21 cellular contexts compared by ENCODE assay signal in genomic region chrX:2395261-2395850, GRCh38.
DNase-seq lines count a peak whose midpoint lies in the region; ATAC-seq, FAIRE-seq and TF ChIP-seq lines count a peak whose summit lies in the region.
"Had no signal": no experiment of that assay in that cellular context is flagged by ENCODE, and none has a peak within 500 bp of the region (broad histone marks: within the 10 kb centered on the region; RNA-seq: fewer than 3 reads in every experiment).

No MANE protein-coding gene starts in this region.

- H3K56ac ChIP-seq in IMR-90 (ENCODE audit: extremely low read depth, insufficient read depth, low read length) (no peak overlapping the region), H1 (replicated peaks; ENCODE audit: insufficient read length, low read depth, low read length) (no peak overlapping the region)

- H2AK5ac ChIP-seq in IMR-90 (ENCODE audit: low read depth, low read length): no peak overlapping the region
- H2AK5ac ChIP-seq in H1 (ENCODE audit: low read depth, low read length): 0 out of 2 replicates have a peak overlapping the region, but pooled peaks have one; percentile 53

- no peak overlapping the region for H3K4me3 ChIP-seq in GM23338
- H3K4me3 ChIP-seq in IMR-90 (ENCODE audit: insufficient read depth, low read depth, low read length): no peak overlapping the region
- no peak overlapping the region for H3K4me3 ChIP-seq in H1 (ENCODE audit: extremely low read depth in 1 of 4, insufficient read depth in 2 of 4, low read depth in 3 of 4, low read length in 4 of 4)
- no peak overlapping the region for H3K4me3 ChIP-seq in neural progenitor cell
- H3K4me3 ChIP-seq: SJCRH30 had no signal

- no peak overlapping the region for H3K4ac ChIP-seq in IMR-90 (ENCODE audit: low read depth, low read length)
- no peak overlapping the region for H3K4ac ChIP-seq in H1 (replicated peaks; ENCODE audit: insufficient read length, low read depth, low read length)

- dilution Hi-C loops in IMR-90 (cut with HindIII; ENCODE audit: low sequenced_read_pairs, unreplicated experiment): no loop called here

- BruUV-seq in IMR-90 (replicated peaks; lab: Mats Ljungman, UMichigan): no TSS peak

- CTCF ChIA-PET in IMR-90 (lab: Yijun Ruan, JAX): no interaction called here
- CTCF ChIA-PET in H1 (lab: Charles Lee; ENCODE audit: partially characterized antibody): no interaction called here

- no peak for TF ChIP-seq EP300 in H1 (IDR thresholded peaks at IDR 0.05; ENCODE audit: borderline replicate concordance in 1 of 2, low read depth in 2 of 2, low read length in 2 of 2)

- H3K9ac ChIP-seq in IMR-90 (ENCODE audit: low read depth, low read length): no peak overlapping the region
- no peak overlapping the region for H3K9ac ChIP-seq in H1 (replicated peaks in 1 of 4; ENCODE audit: extremely low read depth in 1 of 4, low read depth in 3 of 4, low read length in 3 of 4)
- no peak overlapping the region for H3K9ac ChIP-seq in neural progenitor cell

- POLR2A ChIA-PET in IMR-90 (lab: Charles Lee; ENCODE audit: unreplicated experiment) (no interaction called here), H1 (lab: Charles Lee; ENCODE audit: partially characterized antibody) (no interaction called here)

- peaks cover 22% of the 10 kb centered on the region; the same call in 1 of the 2 replicates for H3K9me1 ChIP-seq in IMR-90 (ENCODE audit: insufficient read depth, low read length)

- TF ChIP-seq POLR2A in IMR-90 (IDR thresholded peaks at IDR 0.05; ENCODE audit: low read depth, low read length) (no peak), H1 (IDR thresholded peaks at IDR 0.05; ENCODE audit: control extremely low read depth in 1 of 2, low read depth in 2 of 2, low read length in 2 of 2) (no peak)

- WGBS in IMR-90 (ENCODE audit: extremely low coverage in 2 of 2, insufficient read length in 1 of 2), 2 experiments: 0% methylated on average over 1 of the region's 16 CpGs; no CpG with 5 or more reads in 1 of the 2 experiments
- 90% methylated on average over 16 of the region's 16 CpGs; no CpG with 5 or more reads in 1 of the 2 experiments for WGBS in H1 (ENCODE audit: extremely low coverage in 1 of 2, insufficient coverage in 1 of 2, insufficient read length in 1 of 2, insufficient replicate concordance in 2 of 2, low coverage in 1 of 2, low lambda C conversion rate in 2 of 2, missing lambda C conversion rate in 1 of 2), 2 experiments

- no peak overlapping the region for H4K5ac ChIP-seq in IMR-90 (ENCODE audit: low read depth, low read length)
- no peak overlapping the region for H4K5ac ChIP-seq in H1 (ENCODE audit: insufficient read length, low read depth, low read length)

- H4K20me1 ChIP-seq in GM23338 (replicated peaks; ENCODE audit: insufficient read depth) (no peaks in the 10 kb centered on the region; the same call in 1 of the 2 replicates), IMR-90 (ENCODE audit: insufficient read depth, low read length) (peaks cover 7% of the 10 kb centered on the region; the same call in 1 of the 2 replicates), H1 (replicated peaks in 1 of 2; ENCODE audit: control insufficient read depth in 1 of 2, insufficient read depth in 2 of 2, low read length in 2 of 2) (peaks cover 0 to 7% of the 10 kb centered on the region in 2 experiments), neural progenitor cell (ENCODE audit: low read depth) (no peaks in the 10 kb centered on the region)

- peak overlapping the region; percentile 6; the same call in 1 of the 2 replicates for H3K27ac ChIP-seq in GM23338 (ENCODE audit: low read depth)
- H3K27ac ChIP-seq in IMR-90 (ENCODE audit: insufficient read depth, low read length): no peak overlapping the region
- 0 out of 2 replicates have a peak overlapping the region, but pooled peaks have one; percentile 34 for H3K27ac ChIP-seq in H1 (ENCODE audit: low read depth, low read length)
- H3K27ac ChIP-seq in neural progenitor cell: no peak overlapping the region
- H3K27ac ChIP-seq: SJCRH30 had no signal

- ATAC-seq in GM23338 (peak; percentile 19; the same call in 1 of the 3 replicates), IMR-90 (ENCODE audit: low read depth) (no peak), left lobe of liver (no peak), left colon (no peak), HG03280 (IDR thresholded peaks at IDR 0.05; ENCODE audit: unreplicated experiment) (no peak)
- ATAC-seq: PC-3, SK-N-SH treated with all-trans-retinoic acid at 6 μM for 48 hours had no signal

- H3K36me3 ChIP-seq in GM23338 (ENCODE audit: insufficient read depth) (peaks cover 12% of the 10 kb centered on the region), IMR-90 (ENCODE audit: control insufficient read depth, insufficient read depth, low read length) (peaks cover 2% of the 10 kb centered on the region), H1 (ENCODE audit: control insufficient read depth in 2 of 4, insufficient read depth in 4 of 4, low read length in 3 of 4) (peaks cover 0 to 13% (median 7%) of the 10 kb centered on the region in 4 experiments; a peak in 5 of 8 replicates), neural progenitor cell (peaks cover 9% of the 10 kb centered on the region)

- H3K9me3 ChIP-seq in IMR-90 (ENCODE audit: control insufficient read depth, insufficient read depth, low read length) (peaks cover 4% of the 10 kb centered on the region; the same call in 1 of the 2 replicates), H1 (ENCODE audit: insufficient read depth in 2 of 2, low read depth in 1 of 2, low read length in 1 of 2) (peaks cover 5 to 6% of the 10 kb centered on the region in 2 experiments), neural progenitor cell (ENCODE audit: low read depth) (peaks cover 6% of the 10 kb centered on the region)

- H3K9me2 ChIP-seq in GM23338 (ENCODE audit: insufficient read depth): no peaks in the 10 kb centered on the region

- H3K4me3 Mint-ChIP-seq in GM23338 (no peak overlapping the region), neural progenitor cell (no peak overlapping the region)

- H4K8ac ChIP-seq in IMR-90 (ENCODE audit: low read depth in 2 of 2, low read length in 2 of 2) (no peak overlapping the region), H1 (ENCODE audit: extremely low read depth, insufficient read depth, low read length) (no peak overlapping the region)

- H3K27me3 Mint-ChIP-seq in GM23338 (ENCODE audit: insufficient read depth, low read depth, poor library complexity) (peaks cover 4% of the 10 kb centered on the region), neural progenitor cell (ENCODE audit: insufficient read depth, low read depth) (peaks cover 8% of the 10 kb centered on the region)

- H3K27ac Mint-ChIP-seq in GM23338 (0 out of 2 replicates have a peak overlapping the region, but pooled peaks have one; percentile 37), neural progenitor cell (peak overlapping the region; percentile 72)

- H3K79me1 ChIP-seq in IMR-90 (ENCODE audit: low read depth in 1 of 2, low read length in 2 of 2): peaks cover 6 to 42% of the 10 kb centered on the region in 2 experiments
- peaks cover 6% of the 10 kb centered on the region; the same call in 1 of the 2 replicates for H3K79me1 ChIP-seq in H1 (ENCODE audit: low read depth, low read length)

- H3K36me3 Mint-ChIP-seq in GM23338 (ENCODE audit: low read depth): peaks cover 29% of the 10 kb centered on the region
- peaks cover 25% of the 10 kb centered on the region for H3K36me3 Mint-ChIP-seq in neural progenitor cell

- H3K14ac ChIP-seq in IMR-90 (replicated peaks; ENCODE audit: low read depth, low read length): no peak overlapping the region
- no peak overlapping the region for H3K14ac ChIP-seq in H1 (ENCODE audit: insufficient read length)

- TF ChIP-seq CTCF in GM23338 (conservative IDR thresholded peaks at IDR 0.05; ENCODE audit: low read depth in 2 of 2) (no peak), IMR-90 (conservative IDR thresholded peaks at IDR 0.05; ENCODE audit: low read depth, low read length) (no peak), H1 (IDR thresholded peaks at IDR 0.05; ENCODE audit: control extremely low read depth in 1 of 3, insufficient read depth in 1 of 3, low read depth in 1 of 3, low read length in 3 of 3) (no peak), neural progenitor cell (IDR thresholded peaks at IDR 0.05) (no peak)

- H2BK120ac ChIP-seq in IMR-90 (ENCODE audit: low read depth, low read length): no peak overlapping the region
- no peak overlapping the region for H2BK120ac ChIP-seq in H1 (replicated peaks; ENCODE audit: low read depth, low read length)

- H3K18ac ChIP-seq in IMR-90 (ENCODE audit: low read depth, low read length) (no peak overlapping the region), H1 (ENCODE audit: extremely low read depth, low read length) (no peak overlapping the region; the same call in 1 of the 2 replicates)

- H2BK20ac ChIP-seq in IMR-90 (ENCODE audit: low read depth, low read length): no peak overlapping the region
- no peak overlapping the region for H2BK20ac ChIP-seq in H1 (ENCODE audit: low read length)

- H4K91ac ChIP-seq in IMR-90 (ENCODE audit: insufficient read depth, low read depth, low read length) (no peak overlapping the region), H1 (replicated peaks; ENCODE audit: insufficient read length, low read length) (peak overlapping the region; percentile 44)

- H3F3A ChIP-seq in GM23338 (replicated peaks; ENCODE audit: low read depth): no peaks in the 10 kb centered on the region
- peaks cover 2% of the 10 kb centered on the region for H3F3A ChIP-seq in neural progenitor cell (ENCODE audit: low read depth)

- H2BK15ac ChIP-seq in IMR-90 (ENCODE audit: low read depth, low read length) (no peak overlapping the region), H1 (ENCODE audit: low read length) (no peak overlapping the region)

- H3K4me2 ChIP-seq in GM23338 (no peak overlapping the region), IMR-90 (ENCODE audit: low read depth, low read length) (no peak overlapping the region), H1 (ENCODE audit: insufficient read depth in 1 of 2, low read depth in 2 of 2, low read length in 2 of 2) (no peak overlapping the region), neural progenitor cell (no peak overlapping the region)

- H3K27me3 ChIP-seq in GM23338 (ENCODE audit: insufficient read depth) (no peaks in the 10 kb centered on the region), IMR-90 (ENCODE audit: control insufficient read depth, insufficient read depth, low read length) (no peaks in the 10 kb centered on the region), H1 (replicated peaks in 1 of 4; ENCODE audit: control insufficient read depth in 3 of 4, extremely low read depth in 1 of 4, insufficient read depth in 3 of 4, low read length in 3 of 4) (no peaks in the 10 kb centered on the region), neural progenitor cell (no peaks in the 10 kb centered on the region)
- H3K27me3 ChIP-seq: SJCRH30 had no signal

- peaks cover 17% of the 10 kb centered on the region for H3K9me3 Mint-ChIP-seq in GM23338
- H3K9me3 Mint-ChIP-seq in neural progenitor cell: peaks cover 11% of the 10 kb centered on the region

- no peaks in the 10 kb centered on the region for H3K23me2 ChIP-seq in H1 (ENCODE audit: low read depth, low read length)

- intact Hi-C loops in IMR-90 (cut with micrococcal nuclease): no loop called here
- intact Hi-C loops in left colon (cut with DNase I, micrococcal nuclease): no loop called here

- H2BK5ac ChIP-seq in IMR-90 (ENCODE audit: low read depth, low read length, poor library complexity, severe bottlenecking) (no peak overlapping the region), H1 (ENCODE audit: low read depth, low read length) (peak overlapping the region; percentile 35; the same call in 1 of the 2 replicates)

- H3K23ac ChIP-seq in IMR-90 (ENCODE audit: low read depth, low read length): no peak overlapping the region
- no peak overlapping the region for H3K23ac ChIP-seq in H1 (ENCODE audit: insufficient read length)

- TF ChIP-seq RAD21 in IMR-90 (IDR thresholded peaks at IDR 0.05; ENCODE audit: low read length) (no peak), H1 (IDR thresholded peaks at IDR 0.05 in 1 of 2, conservative IDR thresholded peaks at IDR 0.05 in 1 of 2; ENCODE audit: low read depth in 2 of 2, low read length in 2 of 2) (no peak)

- peaks cover 9% of the 10 kb centered on the region for H3K79me2 ChIP-seq in GM23338 (replicated peaks; ENCODE audit: insufficient read depth)
- peaks cover 0 to 9% of the 10 kb centered on the region in 2 experiments; a peak in 1 of 4 replicates for H3K79me2 ChIP-seq in H1 (ENCODE audit: control insufficient read depth in 1 of 2, insufficient read depth in 2 of 2, low read length in 2 of 2)
- peaks cover 24% of the 10 kb centered on the region for H3K79me2 ChIP-seq in neural progenitor cell (ENCODE audit: low read depth)

- no peak for FAIRE-seq in H1 (lab: Jason Lieb, UNC)
- FAIRE-seq: G401.6 had no signal

- H2BK12ac ChIP-seq in H1 (ENCODE audit: low read depth, low read length): 0 out of 2 replicates have a peak overlapping the region, but pooled peaks have one; percentile 60

- peak overlapping the region; percentile 50 for H2AK9ac ChIP-seq in IMR-90 (replicated peaks; ENCODE audit: low read depth, low read length, poor library complexity)

- DNase-seq in GM23338 (ENCODE audit: low spot score) (no peak), IMR-90 (no peak), H1 (ENCODE audit: low read depth in 1 of 2, low spot score in 2 of 2) (no peak), neural progenitor cell (ENCODE audit: low spot score) (no peak), left lobe of liver (ENCODE audit: low spot score) (no peak), DMS79 (lab: John Stamatoyannopoulos, UW) (no peak), left colon (no peak)
- DNase-seq: Calu3, DMS153, KG1, MM.1S, NCI-H1694, NCI-H2081, NCI-H345, NCI-H524 treated with DMSO at 0.1 percent for 48 hours, NCI-H774, PC-3, SJCRH30 had no signal

- in situ Hi-C loops in IMR-90 (cut with MboI; ENCODE audit: low sequenced_read_pairs): no loop called here

- H2AFZ ChIP-seq in GM23338 (no peak overlapping the region), IMR-90 (replicated peaks; ENCODE audit: low read length, poor library complexity) (no peak overlapping the region), H1 (ENCODE audit: low read length) (no peak overlapping the region), neural progenitor cell (replicated peaks) (no peak overlapping the region)

- H3K4me1 ChIP-seq in GM23338 (ENCODE audit: insufficient read depth) (0 out of 2 replicates have a peak, but pooled peaks cover 3% of the 10 kb centered on the region), IMR-90 (ENCODE audit: control insufficient read depth, insufficient read depth, low read length) (0 out of 2 replicates have a peak, but pooled peaks cover 2% of the 10 kb centered on the region), H1 (replicated peaks in 1 of 4; ENCODE audit: control insufficient read depth in 3 of 4, insufficient read depth in 4 of 4, low read length in 3 of 4) (peaks cover 0 to 4% (median under 1%) of the 10 kb centered on the region in 4 experiments; a peak in 2 of 7 replicates), neural progenitor cell (peaks cover 11% of the 10 kb centered on the region)
- H3K4me1 ChIP-seq: SJCRH30 had no signal

- H3K4me1 Mint-ChIP-seq in GM23338 (peaks cover 4% of the 10 kb centered on the region), neural progenitor cell (peaks cover 44% of the 10 kb centered on the region)

Comparison
In these comparisons a context has a peak if more than half of its experiments do, and no peak if none do; other contexts are left out.
1. H3K27ac ChIP-seq: peak in GM23338 (single experiment) and H1 (single experiment); none in IMR-90 (single experiment) and neural progenitor cell (single experiment).